13 cellular contexts compared by ENCODE assay signal in genomic region chr14:66069830-66070541, GRCh38.
A peak's percentile ranks its signal among the peaks of the same experiment; 100 is the strongest.
DNase-seq lines count a peak whose midpoint lies in the region; ATAC-seq lines count a peak whose summit lies in the region.
"Had no signal": no experiment of that assay in that cellular context is flagged by ENCODE, and none has a peak within 500 bp of the region (broad histone marks: within the 10 kb centered on the region; RNA-seq: fewer than 3 reads in every experiment).

No MANE protein-coding gene starts in this region.

- H3K4me1 Mint-ChIP-seq in stimulated activated effector memory CD8-positive, alpha-beta T cell treated with anti-CD3 and anti-CD28 coated beads, Interleukin-12 subunit alpha, Interleukin-12 subunit beta, amount 100 ng/mL, for 72 hours = peaks cover 6% of the 10 kb centered on the region
- H3K4me1 Mint-ChIP-seq: immature natural killer cell had no signal

- H3K27ac Mint-ChIP-seq in stimulated activated effector memory CD8-positive, alpha-beta T cell treated with anti-CD3 and anti-CD28 coated beads, Interleukin-12 subunit alpha, Interleukin-12 subunit beta, amount 100 ng/mL, for 72 hours = peak overlapping the region; percentile 49
- H3K27ac Mint-ChIP-seq in activated naive CD4-positive, alpha-beta T cell treated with anti-CD3 and anti-CD28 coated beads, Interleukin-2, amount 50 U/mL, for 72 hours = no peak overlapping the region
- H3K27ac Mint-ChIP-seq: activated T-helper 1 cell treated with anti-CD3 and anti-CD28 coated beads, Interleukin-12 subunit alpha, Interleukin-12 subunit beta, Interleukin-2, Interleukin-4 antibody, amounts not matched to agents 30 ng/mL and 10 ng/mL and 1 ng/mL, durations not matched to agents 14 hours and 24 hours and 36 hours; CD8-positive, alpha-beta T cell; immature natural killer cell had no signal

- DNase-seq in H4 (ENCODE audit: low spot score) = peak; percentile 68
- DNase-seq in SK-MEL-5 (ENCODE audit: low read depth, low spot score) = peak; percentile 41
- DNase-seq in foreskin melanocyte = peak; percentile 56
- no peak for DNase-seq in stimulated activated effector memory CD8-positive, alpha-beta T cell treated with anti-CD3 and anti-CD28 coated beads, Interleukin-12 subunit alpha, Interleukin-12 subunit beta, amount 100 ng/mL, for 72 hours (ENCODE audit: low spot score in 2 of 2)
- DNase-seq in activated naive CD4-positive, alpha-beta T cell treated with anti-CD3 and anti-CD28 coated beads, Interleukin-2, amount 50 U/mL, for 72 hours (ENCODE audit: low spot score in 2 of 2) = no peak
- DNase-seq in DMS153 treated with DMSO at 0.1 percent for 48 hours (lab: John Stamatoyannopoulos, UW; ENCODE audit: unreplicated experiment) = no peak
- DNase-seq: DMS79, NCI-H2081 treated with DMSO at 0.1 percent for 48 hours had no signal

- H3K9me3 Mint-ChIP-seq in stimulated activated effector memory CD8-positive, alpha-beta T cell treated with anti-CD3 and anti-CD28 coated beads, Interleukin-12 subunit alpha, Interleukin-12 subunit beta, amount 100 ng/mL, for 72 hours = no peaks in the 10 kb centered on the region
- no peaks in the 10 kb centered on the region for H3K9me3 Mint-ChIP-seq in activated naive CD4-positive, alpha-beta T cell treated with anti-CD3 and anti-CD28 coated beads, Interleukin-2, amount 50 U/mL, for 72 hours
- H3K9me3 Mint-ChIP-seq: activated T-helper 1 cell treated with anti-CD3 and anti-CD28 coated beads, Interleukin-12 subunit alpha, Interleukin-12 subunit beta, Interleukin-2, Interleukin-4 antibody, amounts not matched to agents 30 ng/mL and 10 ng/mL and 1 ng/mL, durations not matched to agents 14 hours and 24 hours and 36 hours; CD8-positive, alpha-beta T cell; immature natural killer cell; neural crest cell had no signal

- ATAC-seq in stimulated activated effector memory CD8-positive, alpha-beta T cell treated with anti-CD3 and anti-CD28 coated beads, Interleukin-12 subunit alpha, Interleukin-12 subunit beta, amount 100 ng/mL, for 72 hours = no peak
- ATAC-seq in activated naive CD4-positive, alpha-beta T cell treated with anti-CD3 and anti-CD28 coated beads, Interleukin-2, amount 50 U/mL, for 72 hours = no peak
- no peak for ATAC-seq in HG03342 (IDR thresholded peaks at IDR 0.05; ENCODE audit: unreplicated experiment)

- in situ Hi-C loops in SK-MEL-5 (cut with HindIII; ENCODE audit: low pct_unique_long_range_greater_than_20kb, low sequenced_read_pairs) = no loop called here

- no peak overlapping the region for H3K4me3 Mint-ChIP-seq in stimulated activated effector memory CD8-positive, alpha-beta T cell treated with anti-CD3 and anti-CD28 coated beads, Interleukin-12 subunit alpha, Interleukin-12 subunit beta, amount 100 ng/mL, for 72 hours
- H3K4me3 Mint-ChIP-seq: activated T-helper 1 cell treated with anti-CD3 and anti-CD28 coated beads, Interleukin-12 subunit alpha, Interleukin-12 subunit beta, Interleukin-2, Interleukin-4 antibody, amounts not matched to agents 30 ng/mL and 10 ng/mL and 1 ng/mL, durations not matched to agents 14 hours and 24 hours and 36 hours; CD8-positive, alpha-beta T cell; immature natural killer cell; neural crest cell had no signal

- no peaks in the 10 kb centered on the region for H3K36me3 Mint-ChIP-seq in stimulated activated effector memory CD8-positive, alpha-beta T cell treated with anti-CD3 and anti-CD28 coated beads, Interleukin-12 subunit alpha, Interleukin-12 subunit beta, amount 100 ng/mL, for 72 hours
- H3K36me3 Mint-ChIP-seq in activated naive CD4-positive, alpha-beta T cell treated with anti-CD3 and anti-CD28 coated beads, Interleukin-2, amount 50 U/mL, for 72 hours = no peaks in the 10 kb centered on the region
- H3K36me3 Mint-ChIP-seq: CD8-positive, alpha-beta T cell; immature natural killer cell had no signal

Comparison
In these comparisons a context has a peak if more than half of its experiments do, and no peak if none do; other contexts are left out.
1. DNase-seq: peak in H4 (single experiment), SK-MEL-5 (single experiment) and foreskin melanocyte (single experiment); none in stimulated activated effector memory CD8-positive, alpha-beta T cell treated with anti-CD3 and anti-CD28 coated beads, Interleukin-12 subunit alpha, Interleukin-12 subunit beta, amount 100 ng/mL, for 72 hours (0 of 2), activated naive CD4-positive, alpha-beta T cell treated with anti-CD3 and anti-CD28 coated beads, Interleukin-2, amount 50 U/mL, for 72 hours (0 of 2) and DMS153 treated with DMSO at 0.1 percent for 48 hours (single experiment).